12 cellular contexts compared by ENCODE assay signal in the genomic region with DNA sequence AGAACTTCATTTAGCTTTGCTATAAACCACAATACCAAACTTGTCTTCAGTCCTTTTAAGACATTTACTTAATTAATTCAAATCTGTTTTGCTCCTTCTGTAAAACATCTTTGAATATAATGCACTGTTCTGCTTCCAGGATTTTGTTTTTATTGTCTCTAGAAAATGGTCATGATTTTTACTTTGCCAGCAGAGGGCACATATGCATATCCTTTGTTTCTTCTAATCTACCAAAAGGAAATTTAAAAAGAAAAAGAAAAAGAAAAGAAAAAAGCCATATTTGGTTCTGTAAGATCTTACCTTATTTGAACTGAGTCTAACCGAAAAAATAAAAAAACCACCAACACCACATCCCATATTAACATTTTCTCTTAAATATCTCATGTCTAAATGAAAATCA.
A peak's percentile ranks its signal among the peaks of the same experiment; 100 is the strongest.
DNase-seq lines count a peak whose midpoint lies in the region; ATAC-seq, FAIRE-seq and TF ChIP-seq lines count a peak whose summit lies in the region.
"Had no signal": no experiment of that assay in that cellular context is flagged by ENCODE, and none has a peak within 500 bp of the region (broad histone marks: within the 10 kb centered on the region; RNA-seq: fewer than 3 reads in every experiment).

No MANE protein-coding gene starts in this region.

- H3K4me3 ChIP-seq in A549 (no peak overlapping the region), RWPE2 (ENCODE audit: severe bottlenecking) (no peak overlapping the region)

- TF ChIP-seq RAD21 in A549 (conservative IDR thresholded peaks at IDR 0.05 in 1 of 2, IDR thresholded peaks at IDR 0.05 in 1 of 2): 0 out of 5 replicates have a peak, but pooled peaks of 1 of the 2 experiments have one; percentile 15

- no peak for TF ChIP-seq EP300 in A549 (IDR thresholded peaks at IDR 0.05)

- CTCF ChIA-PET in A549 (lab: Yijun Ruan, JAX): no interaction called here

- H3K4me3 Mint-ChIP-seq in glutamatergic neuron (ENCODE audit: unreplicated experiment): no peak overlapping the region
- H3K4me3 Mint-ChIP-seq: T-cell had no signal

- DNase-seq in A549 (ENCODE audit: low read depth in 1 of 2, low spot score in 1 of 2) (peak in 1 of 2 experiments; percentile 1), RWPE2 (ENCODE audit: low spot score) (no peak), glutamatergic neuron (no peak), NCI-H526 treated with DMSO at 0.1 percent for 48 hours (lab: John Stamatoyannopoulos, UW) (no peak), GM19238 (ENCODE audit: insufficient read length, low spot score) (no peak)
- DNase-seq: hypothalamus, T-cell had no signal

- H3K4me1 ChIP-seq in A549: no peaks in the 10 kb centered on the region
- H3K4me1 ChIP-seq in RWPE2 (ENCODE audit: insufficient read depth, poor library complexity, severe bottlenecking): no peaks in the 10 kb centered on the region

- WGBS in A549 (ENCODE audit: missing lambda C conversion rate): 4% methylated on average over 1 of the region's 1 CpG

- no peaks in the 10 kb centered on the region for H3K36me3 ChIP-seq in RWPE2 (ENCODE audit: low read depth)

- no peaks in the 10 kb centered on the region for H3K36me3 Mint-ChIP-seq in glutamatergic neuron (ENCODE audit: unreplicated experiment)
- H3K36me3 Mint-ChIP-seq: IgD-negative memory B cell, T-cell had no signal

- no peak overlapping the region for H3K4me2 ChIP-seq in A549

- H3K9me3 ChIP-seq in A549 (no peaks in the 10 kb centered on the region), RWPE2 (ENCODE audit: severe bottlenecking) (no peaks in the 10 kb centered on the region)

- peak overlapping the region; percentile 59 for H3K27ac Mint-ChIP-seq in glutamatergic neuron (ENCODE audit: unreplicated experiment)
- H3K27ac Mint-ChIP-seq: IgD-negative memory B cell, T-cell had no signal

- no peaks in the 10 kb centered on the region for H3K27me3 Mint-ChIP-seq in glutamatergic neuron (ENCODE audit: unreplicated experiment)
- H3K27me3 Mint-ChIP-seq: IgD-negative memory B cell, T-cell had no signal

- H3K27ac ChIP-seq in A549: no peak overlapping the region
- H3K27ac ChIP-seq in RWPE2 (ENCODE audit: poor library complexity, severe bottlenecking): no peak overlapping the region

- POLR2A ChIA-PET in A549 (lab: Yijun Ruan, JAX): no interaction called here

- no peaks in the 10 kb centered on the region for H3K9me3 Mint-ChIP-seq in glutamatergic neuron (ENCODE audit: unreplicated experiment)
- H3K9me3 Mint-ChIP-seq: T-cell had no signal

- no peak for ATAC-seq in A549
- no peak for ATAC-seq in RWPE2 (ENCODE audit: low read depth)
- ATAC-seq in HG03457 (IDR thresholded peaks at IDR 0.05; ENCODE audit: unreplicated experiment): no peak
- ATAC-seq in GM18907 (IDR thresholded peaks at IDR 0.05; ENCODE audit: unreplicated experiment): no peak
- ATAC-seq: T-cell had no signal

- no peaks in the 10 kb centered on the region for H3K27me3 ChIP-seq in RWPE2 (ENCODE audit: insufficient read depth, poor library complexity, severe bottlenecking)

- no peak for TF ChIP-seq POLR2A in A549 (IDR thresholded peaks at IDR 0.05; ENCODE audit: low read length)

- no peak for FAIRE-seq in A549 (lab: Jason Lieb, UNC)
- FAIRE-seq: H1 had no signal

- peaks cover 13% of the 10 kb centered on the region for H3K4me1 Mint-ChIP-seq in glutamatergic neuron (ENCODE audit: low read depth, unreplicated experiment)
- H3K4me1 Mint-ChIP-seq: T-cell had no signal

- TF ChIP-seq CTCF in A549 (IDR thresholded peaks at IDR 0.05): peak; percentile 14; the same call in 1 of the 3 replicates
- TF ChIP-seq CTCF in GM12872 (IDR thresholded peaks at IDR 0.05; ENCODE audit: insufficient read depth, low read depth, low read length): 0 out of 3 replicates have a peak, but pooled peaks have one; percentile 9
- peak; percentile 57 for TF ChIP-seq CTCF in RWPE2 (IDR thresholded peaks at IDR 0.05; ENCODE audit: poor library complexity, severe bottlenecking)
- peak; percentile 62 for TF ChIP-seq CTCF in glutamatergic neuron (IDR thresholded peaks at IDR 0.05; ENCODE audit: partially characterized antibody, unreplicated experiment)

TF ChIP-seq in A549, 52 proteins besides CTCF, POLR2A, EP300 and RAD21:
- TF ChIP-seq KDM5A (IDR thresholded peaks at IDR 0.05): no peak
- TF ChIP-seq ATOH8 (CRISPR knock-in tag; IDR thresholded peaks at IDR 0.05; ENCODE audit: low read depth): no peak
- no peak for TF ChIP-seq SMC3 (IDR thresholded peaks at IDR 0.05)
- TF ChIP-seq JUNB (IDR thresholded peaks at IDR 0.05): no peak
- TF ChIP-seq NFE2L2 (conservative IDR thresholded peaks at IDR 0.05; ENCODE audit: low read length): no peak

Comparison
In these comparisons a context has a peak if more than half of its experiments do, and no peak if none do; other contexts are left out.
1. CTCF ChIP-seq: peak in every context shown above with its lines; median percentile 62 in glutamatergic neuron; 57 in RWPE2; 14 in A549; 9 in GM12872.